Comparison of ENCODE assay signal across 13 cellular contexts in genomic region chr9:748861-749497, GRCh38.
A peak's percentile ranks its signal among the peaks of the same experiment; 100 is the strongest.
DNase-seq lines count a peak whose midpoint lies in the region; ATAC-seq and TF ChIP-seq lines count a peak whose summit lies in the region.
"Had no signal": no experiment of that assay in that cellular context is flagged by ENCODE, and none has a peak within 500 bp of the region (broad histone marks: within the 10 kb centered on the region; RNA-seq: fewer than 3 reads in every experiment).

No MANE protein-coding gene starts in this region.

- H3K27me3 Mint-ChIP-seq in activated CD4-positive, alpha-beta T cell treated with anti-CD3 and anti-CD28 coated beads, Interleukin-2, amount 10 ng/mL, durations not matched to agents 7 days and 5 days = peaks cover 6% of the 10 kb centered on the region
- H3K27me3 Mint-ChIP-seq in immature natural killer cell (ENCODE audit: low read depth in 3 of 3) = peaks cover 0 to 3% (median 3%) of the 10 kb centered on the region in 3 donors
- no peaks in the 10 kb centered on the region for H3K27me3 Mint-ChIP-seq in activated CD4-positive, alpha-beta memory T cell treated with anti-CD3 and anti-CD28 coated beads for 36 hours
- H3K27me3 Mint-ChIP-seq: activated naive CD4-positive, alpha-beta T cell treated with anti-CD3 and anti-CD28 coated beads, Interleukin-2, amount 10 ng/mL, durations not matched to agents 7 days and 5 days had no signal

- intact Hi-C loops in OCI-LY7 (cut with micrococcal nuclease; ENCODE audit: unreplicated experiment) = no loop called here
- intact Hi-C loops in activated CD4-positive, alpha-beta memory T cell treated with anti-CD3 and anti-CD28 coated beads for 36 hours (cut with micrococcal nuclease) = no loop called here

- no peak for TF ChIP-seq POLR2A in suprapubic skin (IDR thresholded peaks at IDR 0.05)

- H3K4me1 ChIP-seq in OCI-LY7 (ENCODE audit: insufficient read depth, low read length, poor library complexity, severe bottlenecking) (peaks cover 30% of the 10 kb centered on the region), suprapubic skin (peaks cover 39% of the 10 kb centered on the region)
- H3K4me1 ChIP-seq: parathyroid adenoma had no signal

- no peaks in the 10 kb centered on the region for H3K9me3 ChIP-seq in OCI-LY7 (ENCODE audit: low read length)
- no peaks in the 10 kb centered on the region for H3K9me3 ChIP-seq in suprapubic skin

- H3K36me3 Mint-ChIP-seq in activated CD4-positive, alpha-beta T cell treated with anti-CD3 and anti-CD28 coated beads, Interleukin-2, amount 10 ng/mL, durations not matched to agents 7 days and 5 days (ENCODE audit: low read depth) = no peaks in the 10 kb centered on the region
- peaks cover 0 to 22% (median 0%) of the 10 kb centered on the region in 3 donors for H3K36me3 Mint-ChIP-seq in immature natural killer cell
- H3K36me3 Mint-ChIP-seq in activated CD4-positive, alpha-beta memory T cell treated with anti-CD3 and anti-CD28 coated beads for 36 hours = peaks cover 1% of the 10 kb centered on the region

- H3K4me2 ChIP-seq in OCI-LY7 (ENCODE audit: low read length) = peak overlapping the region; percentile 36

- DNase-seq in activated CD4-positive, alpha-beta T cell treated with anti-CD3 and anti-CD28 coated beads, Interleukin-2, amount 10 ng/mL, durations not matched to agents 7 days and 5 days = no peak
- no peak for DNase-seq in activated CD4-positive, alpha-beta T cell treated with anti-CD3 and anti-CD28 coated beads, Interleukin-2, amount 50 U/mL, for 1 hour
- no peak for DNase-seq in OCI-LY7 (ENCODE audit: low spot score)
- DNase-seq in immature natural killer cell = no peak
- DNase-seq in suprapubic skin (ENCODE audit: low spot score in 2 of 2) = no peak
- no peak for DNase-seq in activated CD4-positive, alpha-beta memory T cell treated with anti-CD3 and anti-CD28 coated beads for 36 hours
- DNase-seq in GOT3 (lab: John Stamatoyannopoulos, UW) = no peak
- DNase-seq: islet precursor cell had no signal

- H4K20me1 ChIP-seq in OCI-LY7 (ENCODE audit: insufficient read depth, low read length) = no peaks in the 10 kb centered on the region

- WGBS in suprapubic skin = 55% methylated on average over 10 of the region's 10 CpGs

- no peaks in the 10 kb centered on the region for H3K9me3 Mint-ChIP-seq in activated CD4-positive, alpha-beta T cell treated with anti-CD3 and anti-CD28 coated beads, Interleukin-2, amount 10 ng/mL, durations not matched to agents 7 days and 5 days
- peaks cover 0 to 1% (median 0%) of the 10 kb centered on the region in 6 donors for H3K9me3 Mint-ChIP-seq in immature natural killer cell
- H3K9me3 Mint-ChIP-seq in activated CD4-positive, alpha-beta memory T cell treated with anti-CD3 and anti-CD28 coated beads for 36 hours = no peaks in the 10 kb centered on the region
- H3K9me3 Mint-ChIP-seq: activated naive CD4-positive, alpha-beta T cell treated with anti-CD3 and anti-CD28 coated beads, Interleukin-2, amount 10 ng/mL, durations not matched to agents 7 days and 5 days had no signal

- TF ChIP-seq EP300 in suprapubic skin (IDR thresholded peaks at IDR 0.05) = no peak

- no TSS peak for BruUV-seq in OCI-LY7 (replicated peaks; lab: Mats Ljungman, UMichigan)

- H3K36me3 ChIP-seq in OCI-LY7 (ENCODE audit: insufficient read depth, low read length) (peaks cover 37% of the 10 kb centered on the region), suprapubic skin (peaks cover 27% of the 10 kb centered on the region)

- ATAC-seq in GM21423 (IDR thresholded peaks at IDR 0.05; ENCODE audit: unreplicated experiment) = no peak

- POLR2A ChIA-PET in activated CD4-positive, alpha-beta T cell treated with anti-CD3 and anti-CD28 coated beads, Interleukin-2, amount 10 ng/mL, durations not matched to agents 7 days and 5 days (lab: Charles Lee) = no interaction called here
- POLR2A ChIA-PET in OCI-LY7 (lab: Charles Lee) = interaction anchor here (0.8 to 2.1 kb wide), 4 partner anchors 14 to 174 kb away, joined by 3 to 7 read pairs (median 4); no protein-coding TSS in a partner anchor
- POLR2A ChIA-PET in activated CD4-positive, alpha-beta memory T cell treated with anti-CD3 and anti-CD28 coated beads for 36 hours (lab: Charles Lee) = no interaction called here

- H3K27ac ChIP-seq in OCI-LY7 (ENCODE audit: low read depth, low read length, poor library complexity, severe bottlenecking) = no peak overlapping the region
- H3K27ac ChIP-seq in suprapubic skin = peak overlapping the region; percentile 52
- H3K27ac ChIP-seq: cardiac muscle cell, parathyroid adenoma, SK-N-MC had no signal

- no peaks in the 10 kb centered on the region for H3K27me3 ChIP-seq in suprapubic skin
- H3K27me3 ChIP-seq: cardiac muscle cell had no signal

- H2AFZ ChIP-seq in OCI-LY7 (ENCODE audit: low read length) = no peak overlapping the region
- H2AFZ ChIP-seq: parathyroid adenoma had no signal

- H3K4me3 Mint-ChIP-seq in activated CD4-positive, alpha-beta T cell treated with anti-CD3 and anti-CD28 coated beads, Interleukin-2, amount 10 ng/mL, durations not matched to agents 7 days and 5 days = peak overlapping the region; percentile 33
- H3K4me3 Mint-ChIP-seq in immature natural killer cell = peak overlapping the region; percentile 51 to 80 (median 75)
- no peak overlapping the region for H3K4me3 Mint-ChIP-seq in activated CD4-positive, alpha-beta memory T cell treated with anti-CD3 and anti-CD28 coated beads for 36 hours
- H3K4me3 Mint-ChIP-seq: activated naive CD4-positive, alpha-beta T cell treated with anti-CD3 and anti-CD28 coated beads, Interleukin-2, amount 10 ng/mL, durations not matched to agents 7 days and 5 days had no signal

- CTCF ChIA-PET in activated CD4-positive, alpha-beta T cell treated with anti-CD3 and anti-CD28 coated beads, Interleukin-2, amount 10 ng/mL, durations not matched to agents 7 days and 5 days (lab: Charles Lee) = interaction anchor here (0.7 to 2.2 kb wide), 6 partner anchors 11 to 133 kb away, joined by 3 to 8 read pairs (median 4); no protein-coding TSS in a partner anchor
- CTCF ChIA-PET in OCI-LY7 (lab: Charles Lee; ENCODE audit: unreplicated experiment) = no interaction called here
- CTCF ChIA-PET in activated CD4-positive, alpha-beta memory T cell treated with anti-CD3 and anti-CD28 coated beads for 36 hours (lab: Charles Lee) = no interaction called here

- peak overlapping the region; percentile 52 for H3K27ac Mint-ChIP-seq in activated CD4-positive, alpha-beta T cell treated with anti-CD3 and anti-CD28 coated beads, Interleukin-2, amount 10 ng/mL, durations not matched to agents 7 days and 5 days
- H3K27ac Mint-ChIP-seq in immature natural killer cell = peak overlapping the region in 2 of 6 donors; percentile 28 to 53
- H3K27ac Mint-ChIP-seq in activated CD4-positive, alpha-beta memory T cell treated with anti-CD3 and anti-CD28 coated beads for 36 hours = no peak overlapping the region
- H3K27ac Mint-ChIP-seq: activated naive CD4-positive, alpha-beta T cell treated with anti-CD3 and anti-CD28 coated beads, Interleukin-2, amount 10 ng/mL, durations not matched to agents 7 days and 5 days had no signal

- TF ChIP-seq CTCF in OCI-LY7 (conservative IDR thresholded peaks at IDR 0.05; ENCODE audit: low read length) = no peak
- no peak for TF ChIP-seq CTCF in suprapubic skin (IDR thresholded peaks at IDR 0.05)

- peaks cover 57% of the 10 kb centered on the region for H3K4me1 Mint-ChIP-seq in activated CD4-positive, alpha-beta T cell treated with anti-CD3 and anti-CD28 coated beads, Interleukin-2, amount 10 ng/mL, durations not matched to agents 7 days and 5 days
- peaks cover 39 to 52% of the 10 kb centered on the region in 2 donors for H3K4me1 Mint-ChIP-seq in immature natural killer cell
- H3K4me1 Mint-ChIP-seq in activated CD4-positive, alpha-beta memory T cell treated with anti-CD3 and anti-CD28 coated beads for 36 hours (ENCODE audit: low read depth) = peaks cover 39% of the 10 kb centered on the region

- H3K79me2 ChIP-seq in OCI-LY7 (ENCODE audit: insufficient read depth, low read depth, low read length) = no peaks in the 10 kb centered on the region
- H3K79me2 ChIP-seq: parathyroid adenoma had no signal

- H3K4me3 ChIP-seq in OCI-LY7 (ENCODE audit: low read depth, low read length, poor library complexity, severe bottlenecking) (no peak overlapping the region), suprapubic skin (no peak overlapping the region)
- H3K4me3 ChIP-seq: cardiac muscle cell, SK-N-MC had no signal

- H3K9me2 ChIP-seq in OCI-LY7 (ENCODE audit: insufficient read depth, low read length) = no peaks in the 10 kb centered on the region
